In genomic region chr2:149586063-149586462, GRCh38 we compare ENCODE assay signal across 9 cellular contexts. TPM values are rescaled to one million over a fixed set of nuclear protein-coding genes. Genes with fewer than 3 reads are reported as not detected.
A peak's percentile ranks its signal among the peaks of the same experiment; 100 is the strongest.
DNase-seq lines count a peak whose midpoint lies in the region; ATAC-seq and TF ChIP-seq lines count a peak whose summit lies in the region.
"Had no signal": no experiment of that assay in that cellular context is flagged by ENCODE, and none has a peak within 500 bp of the region (broad histone marks: within the 10 kb centered on the region; RNA-seq: fewer than 3 reads in every experiment).

No MANE protein-coding gene starts in this region.

- no peaks in the 10 kb centered on the region for H3K9me3 ChIP-seq in heart left ventricle
- H3K9me3 ChIP-seq in uterus = no peaks in the 10 kb centered on the region

- no peak for ATAC-seq in heart left ventricle
- no peak for ATAC-seq in Right ventricle myocardium inferior
- ATAC-seq in memory B cell (ENCODE audit: low read depth) = no peak
- ATAC-seq in GM21360 (IDR thresholded peaks at IDR 0.05; ENCODE audit: unreplicated experiment) = no peak

- 65 to 74% (median 67%) methylated on average over 3 of the region's 3 CpGs for WGBS in heart left ventricle, 4 donors

- no peak for TF ChIP-seq POLR2A in heart left ventricle (IDR thresholded peaks at IDR 0.05)
- TF ChIP-seq POLR2A in uterus (IDR thresholded peaks at IDR 0.05) = no peak

- H3K27me3 ChIP-seq in heart left ventricle (no peaks in the 10 kb centered on the region), uterus (no peaks in the 10 kb centered on the region)

- H3K27ac ChIP-seq in heart left ventricle = peak overlapping the region in 1 of 12 donors; percentile 63
- H3K27ac ChIP-seq in uterus = peak overlapping the region; percentile 37 to 98

- H3K36me3 ChIP-seq in heart left ventricle = peaks cover 0 to 45% (median 30%) of the 10 kb centered on the region in 9 donors
- H3K36me3 ChIP-seq in uterus = no peaks in the 10 kb centered on the region

- peak overlapping the region; percentile 99 for H3K27ac Mint-ChIP-seq in memory B cell

- H3K4me3 Mint-ChIP-seq in memory B cell = peak overlapping the region; percentile 67

- peaks cover 22% of the 10 kb centered on the region for H3K4me1 Mint-ChIP-seq in memory B cell

- in situ Hi-C loops in astrocyte of the cerebellum (cut with HindIII; ENCODE audit: low sequenced_read_pairs) = no loop called here

- H3K4me3 ChIP-seq in heart left ventricle (peak overlapping the region in 11 of 12 donors; percentile 58 to 92 (median 82)), astrocyte of the cerebellum (ENCODE audit: low read depth, low read length) (peak overlapping the region; percentile 86), uterus (peak overlapping the region in 1 of 2 donors; percentile 87)

- intact Hi-C loops in heart left ventricle (cut with DNase I) (loop anchor here in 1 of 10 donors (10.0 kb wide), 2 partner anchors 1561 to 1829 kb away; partner anchors contain the start of genes MBD5 and ORC4), Right ventricle myocardium inferior (cut with DNase I) (no loop called here), uterus (cut with DNase I; ENCODE audit: low total_unique reads) (no loop called here)

- no peaks in the 10 kb centered on the region for H3K27me3 Mint-ChIP-seq in memory B cell

- DNase-seq in heart left ventricle (no peak), Right ventricle myocardium inferior (ENCODE audit: missing footprints) (no peak), astrocyte of the cerebellum (ENCODE audit: low read depth) (no peak), memory B cell (ENCODE audit: low spot score in 2 of 2) (no peak), uterus (no peak), DMS79 (lab: John Stamatoyannopoulos, UW) (no peak), NCI-H2227 treated with DMSO at 0.1 percent for 48 hours (lab: John Stamatoyannopoulos, UW) (no peak)
- DNase-seq: stimulated activated CD4-positive, alpha-beta T cell treated with anti-CD3 and anti-CD28 coated beads, Interleukin-15, amount 100 ng/mL, for 24 hours had no signal

- peaks cover 4 to 64% (median 31%) of the 10 kb centered on the region in 12 donors for H3K4me1 ChIP-seq in heart left ventricle
- no peaks in the 10 kb centered on the region for H3K4me1 ChIP-seq in uterus

- TF ChIP-seq CTCF in heart left ventricle (IDR thresholded peaks at IDR 0.05) = no peak
- no peak for TF ChIP-seq CTCF in astrocyte of the cerebellum (IDR thresholded peaks at IDR 0.05; ENCODE audit: low read depth, low read length, missing control alignments)
- TF ChIP-seq CTCF in uterus (IDR thresholded peaks at IDR 0.05) = no peak

- H3K9me3 Mint-ChIP-seq in memory B cell = no peaks in the 10 kb centered on the region

- H3K36me3 Mint-ChIP-seq in memory B cell = peaks cover 12% of the 10 kb centered on the region

RNA-seq across cellular contexts. Expression of gene MMADHC, which starts 1.5 kb away (rescaled TPM):
- 100 to 1,000 TPM in 8 of 9 donors, 10 to 100 TPM in 1; 66.6 to 130 (median 117) TPM for total RNA-seq in heart left ventricle
- 100 to 1,000 TPM in 1 of 2 donors, 10 to 100 TPM in 1; 34.0 to 152 TPM for polyA plus RNA-seq in heart left ventricle
- total RNA-seq in Right ventricle myocardium inferior = 110 TPM
- total RNA-seq in uterus = 100 to 1,000 TPM in 3 of 4 donors, 10 to 100 TPM in 1; 72.9 to 128 (median 106) TPM
